Comparison of ENCODE assay signal across 15 cellular contexts in genomic region chr5:6717687-6718086, GRCh38. TPM values are rescaled to one million over a fixed set of nuclear protein-coding genes. Genes with fewer than 3 reads are reported as not detected.
DNase-seq lines count a peak whose midpoint lies in the region; ATAC-seq and TF ChIP-seq lines count a peak whose summit lies in the region.
"Had no signal": no experiment of that assay in that cellular context is flagged by ENCODE, and none has a peak within 500 bp of the region (broad histone marks: within the 10 kb centered on the region; RNA-seq: fewer than 3 reads in every experiment).

No MANE protein-coding gene starts in this region.

- no TSS peak for BruUV-seq in Calu3 (replicated peaks; lab: Mats Ljungman, UMichigan)

- H3K27me3 ChIP-seq in BLaER1 (no peaks in the 10 kb centered on the region; the same call in 1 of the 2 replicates), neural cell (ENCODE audit: insufficient read depth, low read depth, low read length) (no peaks in the 10 kb centered on the region)
- H3K27me3 ChIP-seq: SJSA1 had no signal

- peak overlapping the region; percentile 85; the same call in 1 of the 2 replicates for H3K9ac ChIP-seq in BLaER1
- no peak overlapping the region for H3K9ac ChIP-seq in neural cell (ENCODE audit: low read length)

- H3K4me2 ChIP-seq in BLaER1, result peak overlapping the region; percentile 93
- H3K4me2 ChIP-seq in neural cell (ENCODE audit: low read length), result no peak overlapping the region

- no peaks in the 10 kb centered on the region for H3K9me3 ChIP-seq in BLaER1
- H3K9me3 ChIP-seq in neural cell (ENCODE audit: low read length), result no peaks in the 10 kb centered on the region
- H3K9me3 ChIP-seq: SJSA1 had no signal

- peaks cover 27% of the 10 kb centered on the region for H3K36me3 Mint-ChIP-seq in Calu3 (ENCODE audit: insufficient read depth, unreplicated experiment)
- peaks cover 54% of the 10 kb centered on the region for H3K36me3 Mint-ChIP-seq in activated T-helper 17 cell treated with anti-CD3 and anti-CD28 coated beads, Interleukin-2, amount 50 U/mL, for 72 hours (ENCODE audit: low read depth)
- H3K36me3 Mint-ChIP-seq: immature natural killer cell, mesothelial cell of epicardium had no signal

- H2AFZ ChIP-seq in neural cell (ENCODE audit: low read depth, low read length), result no peak overlapping the region

- H3F3A ChIP-seq in neural cell (ENCODE audit: insufficient read depth, low read length, poor library complexity, severe bottlenecking), result no peaks in the 10 kb centered on the region

- intact Hi-C loops in Calu3 (cut with micrococcal nuclease; ENCODE audit: unreplicated experiment), result no loop called here

- peaks cover 79% of the 10 kb centered on the region for H3K79me2 ChIP-seq in neural cell (replicated peaks; ENCODE audit: insufficient read depth, low read length)

- H3K36me3 ChIP-seq in BLaER1 (peaks cover 36% of the 10 kb centered on the region), neural cell (ENCODE audit: insufficient read depth, low read length) (no peaks in the 10 kb centered on the region)

- H3K27ac Mint-ChIP-seq in Calu3 (ENCODE audit: unreplicated experiment), result no peak overlapping the region
- no peak overlapping the region for H3K27ac Mint-ChIP-seq in activated T-helper 17 cell treated with anti-CD3 and anti-CD28 coated beads, Interleukin-2, amount 50 U/mL, for 72 hours

- no peaks in the 10 kb centered on the region for H3K27me3 Mint-ChIP-seq in Calu3 (ENCODE audit: unreplicated experiment)
- no peaks in the 10 kb centered on the region for H3K27me3 Mint-ChIP-seq in activated T-helper 17 cell treated with anti-CD3 and anti-CD28 coated beads, Interleukin-2, amount 50 U/mL, for 72 hours

- TF ChIP-seq CTCF in Calu3 (IDR thresholded peaks at IDR 0.05; ENCODE audit: unreplicated experiment), result no peak
- no peak for TF ChIP-seq CTCF in neural cell (IDR thresholded peaks at IDR 0.05; ENCODE audit: poor library complexity, severe bottlenecking)

- H3K9me2 ChIP-seq in neural cell (ENCODE audit: insufficient read depth, low read length), result no peaks in the 10 kb centered on the region

- TF ChIP-seq RAD21 in neural cell (conservative IDR thresholded peaks at IDR 0.05), result no peak

- H3K4me3 ChIP-seq in BLaER1, result no peak overlapping the region
- H3K4me3 ChIP-seq in neural cell (ENCODE audit: low read length), result peak overlapping the region; percentile 69
- H3K4me3 ChIP-seq: SJSA1 had no signal

- H3K27ac ChIP-seq in BLaER1, result no peak overlapping the region; the same call in 1 of the 2 replicates
- H3K27ac ChIP-seq in neural cell (ENCODE audit: low read length), result no peak overlapping the region
- H3K27ac ChIP-seq: SJSA1, WERI-Rb-1 had no signal

- peaks cover 86% of the 10 kb centered on the region for H4K20me1 ChIP-seq in BLaER1
- H4K20me1 ChIP-seq in neural cell (ENCODE audit: insufficient read depth), result peaks cover 27% of the 10 kb centered on the region

- peaks cover 56% of the 10 kb centered on the region for H3K4me1 Mint-ChIP-seq in Calu3 (ENCODE audit: low read depth, unreplicated experiment)
- H3K4me1 Mint-ChIP-seq in activated T-helper 17 cell treated with anti-CD3 and anti-CD28 coated beads, Interleukin-2, amount 50 U/mL, for 72 hours, result peaks cover 54% of the 10 kb centered on the region

- H3K4me1 ChIP-seq in BLaER1, result peaks cover 78% of the 10 kb centered on the region

- CTCF ChIA-PET in Calu3 (lab: Charles Lee), result no interaction called here

- no peaks in the 10 kb centered on the region for H3K9me3 Mint-ChIP-seq in Calu3 (ENCODE audit: low read depth, unreplicated experiment)
- no peaks in the 10 kb centered on the region for H3K9me3 Mint-ChIP-seq in activated T-helper 17 cell treated with anti-CD3 and anti-CD28 coated beads, Interleukin-2, amount 50 U/mL, for 72 hours
- H3K9me3 Mint-ChIP-seq: immature natural killer cell, mesothelial cell of epicardium had no signal

- DNase-seq in Calu3 (no peak), EL (no peak)
- DNase-seq: foreskin melanocyte, GOT3, immature natural killer cell, NCI-H1930, NCI-H82 had no signal

- TF ChIP-seq EP300 in neural cell (conservative IDR thresholded peaks at IDR 0.05; ENCODE audit: poor library complexity, severe bottlenecking), result no peak

- ATAC-seq in activated T-helper 17 cell treated with anti-CD3 and anti-CD28 coated beads, Interleukin-2, amount 50 U/mL, for 72 hours (replicated peaks), result no peak
- ATAC-seq in GM21447 (IDR thresholded peaks at IDR 0.05; ENCODE audit: unreplicated experiment) (no peak), HG02852 (IDR thresholded peaks at IDR 0.05; ENCODE audit: unreplicated experiment) (no peak)

- H3K4me3 Mint-ChIP-seq in Calu3 (ENCODE audit: low read depth, unreplicated experiment), result peak overlapping the region; percentile 78
- H3K4me3 Mint-ChIP-seq in activated T-helper 17 cell treated with anti-CD3 and anti-CD28 coated beads, Interleukin-2, amount 50 U/mL, for 72 hours, result peak overlapping the region; percentile 78
- H3K4me3 Mint-ChIP-seq: immature natural killer cell, mesothelial cell of epicardium had no signal

TF ChIP-seq in neural cell, 6 proteins besides CTCF, POLR2A, EP300 and RAD21:
- TF ChIP-seq SMC3 (conservative IDR thresholded peaks at IDR 0.05; ENCODE audit: poor library complexity), result no peak
- TF ChIP-seq TAF1 (IDR thresholded peaks at IDR 0.05; ENCODE audit: low read depth), result no peak
- TF ChIP-seq MXI1 (conservative IDR thresholded peaks at IDR 0.05; ENCODE audit: poor library complexity, severe bottlenecking), result no peak
- TF ChIP-seq EZH2 (IDR thresholded peaks at IDR 0.05; ENCODE audit: borderline replicate concordance, insufficient read depth, low read length, poor library complexity, severe bottlenecking), result no peak
- TF ChIP-seq POLR2AphosphoS5 (IDR thresholded peaks at IDR 0.05), result no peak
- no peak for TF ChIP-seq REST (IDR thresholded peaks at IDR 0.05; ENCODE audit: borderline replicate concordance)

RNA-seq across cellular contexts. Expression of gene TENT4A, which starts 4.5 kb away (rescaled TPM):
- 34.4 and 39.9 TPM in 2 replicates for total RNA-seq in Calu3 (2022)
- total RNA-seq in activated T-helper 17 cell treated with anti-CD3 and anti-CD28 coated beads, Interleukin-2, amount 50 U/mL, for 72 hours, result 10 to 100 TPM; 39.0 to 52.4 TPM
- 12.1 and 14.7 TPM in 2 replicates for polyA plus RNA-seq in neural cell
- 36.0 and 37.4 TPM in 2 replicates for polyA minus RNA-seq in neural cell
